ENCODE assay signal across 8 cellular contexts in the genomic region with DNA sequence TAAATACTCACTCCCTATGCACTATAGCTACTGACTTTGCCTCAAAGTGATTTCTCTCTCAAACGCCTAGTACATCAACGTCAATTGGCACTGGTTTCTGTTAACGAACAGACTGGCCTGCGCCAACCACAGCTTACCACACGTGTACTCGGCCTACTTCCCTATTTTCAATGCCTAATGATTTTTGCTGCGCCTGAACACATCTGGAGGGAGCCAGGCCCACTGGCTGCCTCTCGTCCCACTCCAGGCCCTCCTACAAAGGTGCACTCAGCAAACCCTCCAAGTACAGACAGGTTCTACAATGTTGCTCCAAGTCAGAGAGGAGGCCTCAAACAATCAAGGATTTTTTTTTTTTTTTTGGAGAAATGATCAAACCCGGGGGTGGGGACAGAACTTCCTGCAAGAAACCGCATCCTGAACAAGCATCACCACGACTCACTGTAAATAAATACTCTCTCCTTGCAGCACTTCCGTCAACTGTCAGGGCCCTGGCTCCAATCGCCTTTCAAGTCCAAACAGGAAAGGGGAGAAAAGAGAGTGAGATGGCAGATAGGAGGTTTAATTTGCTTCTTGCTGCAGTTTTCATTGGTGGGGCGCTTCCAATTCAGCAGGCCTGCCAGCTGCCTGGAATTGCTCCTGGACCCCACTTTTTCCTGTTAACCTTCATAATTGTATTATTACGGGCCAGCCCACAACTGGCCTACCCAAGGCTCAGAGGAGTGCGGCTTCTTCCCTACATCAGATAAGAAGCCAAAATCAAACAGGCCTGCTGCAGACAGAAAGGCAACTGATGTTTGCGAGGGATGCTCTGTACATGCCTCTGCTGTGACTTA.
DNase-seq lines count a peak whose midpoint lies in the region; ATAC-seq, FAIRE-seq and TF ChIP-seq lines count a peak whose summit lies in the region.

No MANE protein-coding gene starts in this region.

- H3K36me3 Mint-ChIP-seq in T-helper 1 cell treated with Interleukin-12 subunit alpha and Interleukin-12 subunit beta and Interleukin-4 antibody, amounts not matched to agents 30 μg/mL and 1 μg/mL, for 36 hours (ENCODE audit: low read depth): peaks cover 8% of the 10 kb centered on the region

- H3K27ac ChIP-seq in breast epithelium (peak overlapping the region; percentile 87 to 93), mesodermal cell (ENCODE audit: low read depth, low read length, severe bottlenecking) (peak overlapping the region; percentile 50)

- no peak for FAIRE-seq in urothelium cell line (lab: Jason Lieb, UNC)

- H3K36me3 ChIP-seq in breast epithelium (no peaks in the 10 kb centered on the region), mesodermal cell (ENCODE audit: control insufficient read depth, insufficient read depth, low read length) (no peaks in the 10 kb centered on the region)

- no peaks in the 10 kb centered on the region for H3K9me3 Mint-ChIP-seq in T-helper 1 cell treated with Interleukin-12 subunit alpha and Interleukin-12 subunit beta and Interleukin-4 antibody, amounts not matched to agents 30 μg/mL and 1 μg/mL, for 36 hours

- H3K9me3 ChIP-seq in breast epithelium: no peaks in the 10 kb centered on the region
- H3K9me3 ChIP-seq in mesodermal cell (ENCODE audit: control insufficient read depth, low read length): no peaks in the 10 kb centered on the region

- TF ChIP-seq CTCF in breast epithelium (IDR thresholded peaks at IDR 0.05): no peak

- ATAC-seq in GM19395 (IDR thresholded peaks at IDR 0.05; ENCODE audit: unreplicated experiment) (peak; percentile 90), HG03378 (IDR thresholded peaks at IDR 0.05; ENCODE audit: unreplicated experiment) (peak; percentile 94)

- no peaks in the 10 kb centered on the region for H3K27me3 ChIP-seq in breast epithelium

- peak overlapping the region; percentile 75 for H3K4me3 Mint-ChIP-seq in T-helper 1 cell treated with Interleukin-12 subunit alpha and Interleukin-12 subunit beta and Interleukin-4 antibody, amounts not matched to agents 30 μg/mL and 1 μg/mL, for 36 hours

- H3K27me3 Mint-ChIP-seq in T-helper 1 cell treated with Interleukin-12 subunit alpha and Interleukin-12 subunit beta and Interleukin-4 antibody, amounts not matched to agents 30 μg/mL and 1 μg/mL, for 36 hours (ENCODE audit: low read depth): peaks cover 5% of the 10 kb centered on the region

- peaks cover 6 to 25% of the 10 kb centered on the region in 2 donors for H3K4me1 ChIP-seq in breast epithelium
- peaks cover 48% of the 10 kb centered on the region for H3K4me1 ChIP-seq in mesodermal cell (ENCODE audit: control insufficient read depth, insufficient read depth, low read length, poor library complexity, severe bottlenecking)

- DNase-seq in Ammon's horn (ENCODE audit: low spot score) (peak; percentile 74), breast epithelium (ENCODE audit: low spot score in 2 of 2) (peak; percentile 69 to 80), urothelium cell line (ENCODE audit: low spot score) (peak; percentile 61), DMS79 treated with DMSO at 0.1 percent for 48 hours (lab: John Stamatoyannopoulos, UW) (no peak)

- peaks cover 63% of the 10 kb centered on the region for H3K4me1 Mint-ChIP-seq in T-helper 1 cell treated with Interleukin-12 subunit alpha and Interleukin-12 subunit beta and Interleukin-4 antibody, amounts not matched to agents 30 μg/mL and 1 μg/mL, for 36 hours (ENCODE audit: low read depth)

- peak overlapping the region; percentile 93 for H3K27ac Mint-ChIP-seq in T-helper 1 cell treated with Interleukin-12 subunit alpha and Interleukin-12 subunit beta and Interleukin-4 antibody, amounts not matched to agents 30 μg/mL and 1 μg/mL, for 36 hours

- H3K4me3 ChIP-seq in breast epithelium (peak overlapping the region in 1 of 3 donors; percentile 26), mesodermal cell (ENCODE audit: extremely low read depth, insufficient read depth, low read length, poor library complexity, severe bottlenecking) (no peak overlapping the region)

- WGBS in mesodermal cell (ENCODE audit: insufficient coverage in 2 of 2), 2 experiments: 93 to 100% methylated on average over 4 to 9 of the region's 17 CpGs

- intact Hi-C loops in breast epithelium (cut with DNase I; ENCODE audit: low total_unique reads): no loop called here

- TF ChIP-seq POLR2A in breast epithelium (IDR thresholded peaks at IDR 0.05): no peak
